In genomic region chr1:118013938-118014337, GRCh38 we compare ENCODE assay signal across 1 cellular context.
TF ChIP-seq lines count a peak whose summit lies in the region.

No MANE protein-coding gene starts in this region.

TF ChIP-seq in K562, 482 proteins besides CTCF, POLR2A, EP300 and RAD21 (continued from another document):
- TF ChIP-seq MGA (IDR thresholded peaks at IDR 0.05), result no peak
- no peak for TF ChIP-seq HDAC8 (tag; IDR thresholded peaks at IDR 0.05)
- TF ChIP-seq BRF2 (IDR thresholded peaks at IDR 0.05; ENCODE audit: borderline replicate concordance, insufficient read depth, insufficient read length), result no peak
- peak; percentile 86 for TF ChIP-seq RBM25 (IDR thresholded peaks at IDR 0.05; ENCODE audit: low read depth, low read length, severe bottlenecking)
